1 cellular context compared by ENCODE assay signal in the genomic region with DNA sequence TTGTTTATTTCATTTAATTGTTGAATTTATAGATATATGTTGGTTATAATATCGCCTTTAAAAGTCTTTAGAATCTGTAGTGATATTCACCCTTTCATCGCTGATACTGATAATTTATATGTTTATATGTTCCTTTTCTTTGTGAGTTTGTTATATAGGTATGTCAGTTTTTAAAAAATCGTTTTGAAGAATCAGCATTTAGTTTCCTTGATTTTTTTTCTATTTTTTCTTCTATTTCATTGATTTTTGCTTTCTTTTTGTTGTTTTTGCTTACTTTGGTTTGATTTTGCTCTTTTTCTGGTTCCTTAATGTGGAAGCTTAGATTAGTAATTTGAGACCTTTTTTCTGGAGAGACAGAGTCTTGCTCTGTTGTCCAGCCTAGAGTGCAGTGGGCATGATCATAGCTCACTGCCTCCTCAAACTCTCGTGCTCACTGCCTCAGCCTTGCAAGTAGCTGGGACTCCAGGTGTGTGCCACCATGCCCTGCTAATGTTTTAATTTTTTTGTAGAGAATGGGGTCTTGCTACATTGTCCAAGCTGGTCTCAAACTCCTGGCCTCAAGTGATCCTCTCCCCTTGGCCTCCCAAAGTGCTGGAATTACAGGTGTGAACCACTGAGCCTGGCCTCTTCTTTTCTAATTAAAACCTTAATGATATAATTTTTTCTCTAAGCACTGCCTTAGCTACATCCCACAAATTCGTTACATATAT.
A peak's percentile ranks its signal among the peaks of the same experiment; 100 is the strongest.
TF ChIP-seq lines count a peak whose summit lies in the region.

No MANE protein-coding gene starts in this region.

TF ChIP-seq in HEK293, 187 proteins besides CTCF, POLR2A, EP300 and RAD21:
- peak; percentile 90 for TF ChIP-seq ZNF121 (tag by site-specific recombination; IDR thresholded peaks at IDR 0.05)
- TF ChIP-seq OVOL3 (tag by site-specific recombination; IDR thresholded peaks at IDR 0.05) = no peak
- TF ChIP-seq, protein P1, sequence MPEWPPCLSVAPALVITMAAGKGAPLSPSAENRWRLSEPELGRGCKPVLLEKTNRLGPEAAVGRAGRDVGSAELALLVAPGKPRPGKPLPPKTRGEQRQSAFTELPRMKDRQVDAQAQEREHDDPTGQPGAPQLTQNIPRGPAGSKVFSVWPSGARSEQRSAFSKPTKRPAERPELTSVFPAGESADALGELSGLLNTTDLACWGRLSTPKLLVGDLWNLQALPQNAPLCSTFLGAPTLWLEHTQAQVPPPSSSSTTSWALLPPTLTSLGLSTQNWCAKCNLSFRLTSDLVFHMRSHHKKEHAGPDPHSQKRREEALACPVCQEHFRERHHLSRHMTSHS (tag by site-specific recombination; IDR thresholded peaks at IDR 0.05) = no peak
